Comparison of ENCODE assay signal across 8 cellular contexts in the genomic region with DNA sequence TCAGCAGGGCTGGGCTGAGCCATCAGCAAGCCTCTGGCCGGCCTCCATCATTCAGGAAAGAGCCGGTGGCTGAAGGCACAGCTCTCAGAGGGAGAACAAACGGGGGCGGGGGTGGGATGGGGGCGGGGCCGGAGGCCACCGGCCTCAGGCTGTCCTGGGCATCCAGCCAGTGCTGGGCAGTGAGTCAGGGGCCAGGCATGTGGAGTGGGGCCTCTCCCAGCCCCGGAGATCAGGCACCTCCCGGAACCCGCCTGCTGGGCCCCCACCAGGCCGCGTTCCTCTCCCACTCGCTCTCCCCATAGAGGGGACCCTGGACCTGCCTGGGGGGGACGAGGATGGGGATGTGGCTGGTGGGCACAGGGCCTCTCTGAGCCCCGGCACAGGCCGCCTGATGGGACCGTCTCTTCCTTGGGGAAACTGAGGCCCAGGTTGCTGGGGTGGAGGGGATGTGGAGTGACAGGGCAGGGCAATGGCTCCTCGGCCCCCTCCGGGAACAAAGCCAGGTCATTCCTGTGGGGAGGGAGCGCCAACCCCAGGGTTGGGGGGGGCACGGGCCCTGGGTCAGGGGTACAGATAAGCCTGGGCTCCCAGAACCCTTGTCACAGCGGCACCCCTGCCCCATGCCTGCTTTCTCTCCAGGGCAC. TPM values are rescaled to one million over a fixed set of nuclear protein-coding genes. Genes with fewer than 3 reads are reported as not detected.
DNase-seq lines count a peak whose midpoint lies in the region; ATAC-seq and TF ChIP-seq lines count a peak whose summit lies in the region.

No MANE protein-coding gene starts in this region.

- no peaks in the 10 kb centered on the region for H3K27me3 ChIP-seq in esophagus muscularis mucosa
- no peaks in the 10 kb centered on the region for H3K27me3 ChIP-seq in mucosa of stomach (ENCODE audit: control insufficient read depth, insufficient read depth, low read length)

- DNase-seq in ELF-1 (ENCODE audit: low read depth, low spot score), result peak; percentile 87
- DNase-seq in RPMI8226, result peak; percentile 26
- peak; percentile 96 for DNase-seq in esophagus muscularis mucosa (ENCODE audit: extremely low spot score)
- no peak for DNase-seq in progenitor cell of endocrine pancreas (ENCODE audit: low spot score, unreplicated experiment)
- no peak for DNase-seq in NOMO-1 treated with dmso at 0.1 percent for 144 hours (lab: John Stamatoyannopoulos, UW; ENCODE audit: unreplicated experiment)
- DNase-seq in UCSD-AML1 (lab: John Stamatoyannopoulos, UW; ENCODE audit: unreplicated experiment), result no peak

- TF ChIP-seq EP300 in esophagus muscularis mucosa (IDR thresholded peaks at IDR 0.05), result no peak

- intact Hi-C loops in esophagus muscularis mucosa (cut with DNase I), result no loop called here

- WGBS in esophagus muscularis mucosa, result 0% methylated on average over 2 of the region's 22 CpGs

- H3K4me1 Mint-ChIP-seq in progenitor cell of endocrine pancreas (ENCODE audit: low read depth), result peaks cover 10% of the 10 kb centered on the region

- no peak for ATAC-seq in GM19455 (IDR thresholded peaks at IDR 0.05; ENCODE audit: unreplicated experiment)

- H3K4me1 ChIP-seq in esophagus muscularis mucosa (peaks cover 59 to 70% (median 66%) of the 10 kb centered on the region in 4 donors), mucosa of stomach (ENCODE audit: control insufficient read depth, insufficient read depth, low read length) (peaks cover 46% of the 10 kb centered on the region)

- TF ChIP-seq CTCF in esophagus muscularis mucosa (IDR thresholded peaks at IDR 0.05), result no peak
- TF ChIP-seq CTCF in progenitor cell of endocrine pancreas (IDR thresholded peaks at IDR 0.05; ENCODE audit: unreplicated experiment), result no peak

- H3K9ac ChIP-seq in mucosa of stomach (ENCODE audit: low read length), result peak overlapping the region; percentile 59

- no peak overlapping the region for H3K4me3 Mint-ChIP-seq in progenitor cell of endocrine pancreas (ENCODE audit: low read depth)

- no peaks in the 10 kb centered on the region for H3K9me3 Mint-ChIP-seq in progenitor cell of endocrine pancreas (ENCODE audit: low read depth)

- H3K36me3 ChIP-seq in esophagus muscularis mucosa (no peaks in the 10 kb centered on the region), mucosa of stomach (ENCODE audit: control insufficient read depth, insufficient read depth, low read length) (no peaks in the 10 kb centered on the region)

- TF ChIP-seq POLR2A in esophagus muscularis mucosa (IDR thresholded peaks at IDR 0.05; ENCODE audit: low read depth), result peak; percentile 39

- H3K27ac Mint-ChIP-seq in progenitor cell of endocrine pancreas, result no peak overlapping the region

- no peaks in the 10 kb centered on the region for H3K27me3 Mint-ChIP-seq in progenitor cell of endocrine pancreas

- H3K9me3 ChIP-seq in esophagus muscularis mucosa (peaks cover 0 to 3% (median 0%) of the 10 kb centered on the region in 4 donors), mucosa of stomach (ENCODE audit: control insufficient read depth, low read length) (no peaks in the 10 kb centered on the region)

- peaks cover 6% of the 10 kb centered on the region for H3K36me3 Mint-ChIP-seq in progenitor cell of endocrine pancreas (ENCODE audit: insufficient read depth)

- H3K4me3 ChIP-seq in esophagus muscularis mucosa, result peak overlapping the region; percentile 23 to 50 (median 34)
- peak overlapping the region; percentile 3 for H3K4me3 ChIP-seq in mucosa of stomach (ENCODE audit: low read length)

- peak overlapping the region; percentile 97 to 100 (median 98) for H3K27ac ChIP-seq in esophagus muscularis mucosa (replicated peaks in 1 of 4)

RNA-seq across cellular contexts. Expression of gene SPC24, which starts 12.9 kb away (rescaled TPM):
- total RNA-seq in esophagus muscularis mucosa (1 to 10 TPM; 1.4 to 6.6 (median 3.4) TPM), progenitor cell of endocrine pancreas (22.8 and 24.3 TPM in 2 replicates)

RNA-seq across cellular contexts. Expression of gene LDLR, which starts 53.4 kb away (rescaled TPM):
- total RNA-seq in esophagus muscularis mucosa, result 100 to 1,000 TPM in 1 of 4 donors, 10 to 100 TPM in 3; 14.2 to 258 (median 47.5) TPM
- 67.3 and 73.2 TPM in 2 replicates for total RNA-seq in progenitor cell of endocrine pancreas

RNA-seq across cellular contexts. Expression of gene KANK2, which starts 54.7 kb away (rescaled TPM):
- total RNA-seq in esophagus muscularis mucosa, result 1,000 to 10,000 TPM; 1,125 to 1,746 (median 1,157) TPM
- total RNA-seq in progenitor cell of endocrine pancreas, result 27.6 and 29.1 TPM in 2 replicates

Comparison
In these comparisons a context has a peak if more than half of its experiments do, and no peak if none do; other contexts are left out.
1. DNase-seq: peak in ELF-1 (single experiment), RPMI8226 (single experiment) and esophagus muscularis mucosa (single experiment); none in progenitor cell of endocrine pancreas (single experiment), NOMO-1 treated with dmso at 0.1 percent for 144 hours (single experiment) and UCSD-AML1 (single experiment).
2. RNA of gene KANK2, which starts 54.7 kb away (total RNA-seq): 1,125 to 1,746 TPM in esophagus muscularis mucosa; 27.6 to 29.1 TPM in progenitor cell of endocrine pancreas; every median in the first group is over 10 times any median in the second.